ENCODE assay signal across 12 cellular contexts in genomic region chr7:85719981-85720963, GRCh38.
DNase-seq lines count a peak whose midpoint lies in the region; ATAC-seq and TF ChIP-seq lines count a peak whose summit lies in the region.
"Had no signal": no experiment of that assay in that cellular context is flagged by ENCODE, and none has a peak within 500 bp of the region (broad histone marks: within the 10 kb centered on the region; RNA-seq: fewer than 3 reads in every experiment).

No MANE protein-coding gene starts in this region.

- CTCF ChIA-PET in SK-N-SH (lab: Yijun Ruan, JAX): interaction anchor here (1.1 kb wide), 1 partner anchor 30 kb away, joined by 3 read pairs; no protein-coding TSS in a partner anchor

- H3K27me3 ChIP-seq in SK-N-SH (ENCODE audit: insufficient read depth) (no peaks in the 10 kb centered on the region), right cardiac atrium (ENCODE audit: control insufficient read depth, insufficient read depth) (no peaks in the 10 kb centered on the region)
- H3K27me3 ChIP-seq: adrenal gland had no signal

- H3K4me3 ChIP-seq in SK-N-SH (ENCODE audit: low read depth in 2 of 2, low read length in 1 of 2): no peak overlapping the region
- H3K4me3 ChIP-seq in right cardiac atrium (ENCODE audit: low read length): no peak overlapping the region
- H3K4me3 ChIP-seq: adrenal gland had no signal

- POLR2A ChIA-PET in SK-N-SH (lab: Yijun Ruan, JAX): no interaction called here

- no peaks in the 10 kb centered on the region for H3K79me2 ChIP-seq in SK-N-SH (ENCODE audit: insufficient read depth)

- no peak for TF ChIP-seq EP300 in SK-N-SH (IDR thresholded peaks at IDR 0.05; ENCODE audit: borderline replicate concordance in 1 of 2, low read depth in 1 of 2, low read length in 1 of 2)

- H3K4me1 ChIP-seq in SK-N-SH (ENCODE audit: control insufficient read depth in 1 of 2, insufficient read depth in 2 of 2, low read depth in 1 of 2, low read length in 1 of 2) (peaks cover 4 to 5% of the 10 kb centered on the region in 2 experiments; a peak in 1 of 4 replicates), right cardiac atrium (ENCODE audit: control insufficient read depth, insufficient read depth, low read length) (no peaks in the 10 kb centered on the region)
- H3K4me1 ChIP-seq: adrenal gland had no signal

- intact Hi-C loops in right cardiac atrium (cut with DNase I): no loop called here

- WGBS in SK-N-SH (ENCODE audit: low lambda C conversion rate): 57% methylated on average over 4 of the region's 4 CpGs
- WGBS in right cardiac atrium: 40% methylated on average over 4 of the region's 4 CpGs

- peaks cover 7% of the 10 kb centered on the region for H3F3A ChIP-seq in SK-N-SH (replicated peaks; ENCODE audit: insufficient read depth)

- no peak overlapping the region for H3K4me2 ChIP-seq in SK-N-SH

- no peak for TF ChIP-seq CTCF in SK-N-SH (IDR thresholded peaks at IDR 0.05)

- DNase-seq in AG08395 (ENCODE audit: low spot score) (peak; percentile 62), SK-N-SH (no peak), right cardiac atrium (no peak), NCI-H2196 treated with DMSO at 0.1 percent for 48 hours (lab: John Stamatoyannopoulos, UW; ENCODE audit: unreplicated experiment) (no peak), NCI-H2171 (lab: John Stamatoyannopoulos, UW) (no peak), HUDEP-2 (lab: John Stamatoyannopoulos, UW; ENCODE audit: unreplicated experiment in 76 of 76) (no peak)
- no peak for DNase-seq in stimulated activated CD4-positive, alpha-beta T cell treated with anti-CD3 and anti-CD28 coated beads, Interleukin-4, amount 100 ng/mL, for 24 hours
- DNase-seq: activated CD4-positive, alpha-beta T cell treated with anti-CD3 and anti-CD28 coated beads for 1 hour; adrenal gland; CD8-positive, alpha-beta memory T cell had no signal

- TF ChIP-seq RAD21 in SK-N-SH (IDR thresholded peaks at IDR 0.05; ENCODE audit: low read length): no peak

- no peaks in the 10 kb centered on the region for H4K20me1 ChIP-seq in SK-N-SH (ENCODE audit: insufficient read depth)

- H3K9me2 ChIP-seq in SK-N-SH: no peaks in the 10 kb centered on the region

- H3K9ac ChIP-seq in SK-N-SH: no peak overlapping the region

- peak; percentile 52 for ATAC-seq in HG02885 (IDR thresholded peaks at IDR 0.05; ENCODE audit: poor library complexity, unreplicated experiment)
- peak; percentile 72 to 74 for ATAC-seq in right cardiac atrium
- ATAC-seq: natural killer cell treated with Interleukin-12 subunit alpha and Interleukin-12 subunit beta and Interleukin-15 and Interleukin-18, amount 100 ng/mL, for 72 hours had no signal

- H2AFZ ChIP-seq in SK-N-SH (ENCODE audit: low read depth): peak overlapping the region; percentile 58

- no peaks in the 10 kb centered on the region for H3K36me3 ChIP-seq in SK-N-SH (replicated peaks in 1 of 2; ENCODE audit: control insufficient read depth in 1 of 2, insufficient read depth in 2 of 2, low read length in 1 of 2)
- H3K36me3 ChIP-seq: adrenal gland had no signal

- peak overlapping the region in 1 of 2 experiments; percentile 39; a peak in 1 of 4 replicates for H3K27ac ChIP-seq in SK-N-SH (ENCODE audit: low read depth in 2 of 2, low read length in 1 of 2)
- H3K27ac ChIP-seq in right cardiac atrium (ENCODE audit: low read length): no peak overlapping the region
- H3K27ac ChIP-seq: adrenal gland had no signal

- H3K9me3 ChIP-seq in SK-N-SH: no peaks in the 10 kb centered on the region
- no peaks in the 10 kb centered on the region for H3K9me3 ChIP-seq in right cardiac atrium (ENCODE audit: control insufficient read depth, low read length)
- H3K9me3 ChIP-seq: adrenal gland had no signal

TF ChIP-seq in SK-N-SH, 30 proteins besides CTCF, POLR2A, EP300 and RAD21:
- TF ChIP-seq NFIC (IDR thresholded peaks at IDR 0.05; ENCODE audit: borderline replicate concordance): 0 out of 2 replicates have a peak, but pooled peaks have one; percentile 16
- TF ChIP-seq SIN3A (IDR thresholded peaks at IDR 0.05; ENCODE audit: borderline replicate concordance, low read depth, low read length): no peak
- TF ChIP-seq FOSL2 (IDR thresholded peaks at IDR 0.05; ENCODE audit: borderline replicate concordance, low read depth): peak; percentile 40; the same call in 1 of the 2 replicates
- no peak for TF ChIP-seq MAX (IDR thresholded peaks at IDR 0.05; ENCODE audit: low read depth)
- TF ChIP-seq JUND (IDR thresholded peaks at IDR 0.05): peak; percentile 41; the same call in 1 of the 2 replicates
- TF ChIP-seq RFX5 (IDR thresholded peaks at IDR 0.05; ENCODE audit: low read length): no peak
- TF ChIP-seq POLR2AphosphoS5 (IDR thresholded peaks at IDR 0.05; ENCODE audit: low read depth, low read length): no peak
- TF ChIP-seq RCOR1 (IDR thresholded peaks at IDR 0.05; ENCODE audit: low read length): no peak
- no peak for TF ChIP-seq GATA2 (CRISPR knock-in tag; IDR thresholded peaks at IDR 0.05)
- no peak for TF ChIP-seq ELF1 (IDR thresholded peaks at IDR 0.05)
- no peak for TF ChIP-seq NRF1 (IDR thresholded peaks at IDR 0.05; ENCODE audit: low read depth, low read length)
- no peak for TF ChIP-seq PBX3 (IDR thresholded peaks at IDR 0.05)
- no peak for TF ChIP-seq RXRA (IDR thresholded peaks at IDR 0.05; ENCODE audit: borderline replicate concordance, low read depth)
